ENCODE assay signal across 2 cellular contexts in genomic region chr19:56405062-56405461, GRCh38.
TF ChIP-seq lines count a peak whose summit lies in the region.

No MANE protein-coding gene starts in this region.

TF ChIP-seq in IMR-90, 13 proteins besides CTCF, POLR2A, EP300 and RAD21:
- TF ChIP-seq CHD1 (IDR thresholded peaks at IDR 0.05; ENCODE audit: low read depth, low read length), result no peak
- TF ChIP-seq BHLHE40 (IDR thresholded peaks at IDR 0.05; ENCODE audit: low read depth, low read length), result no peak
- TF ChIP-seq MXI1 (IDR thresholded peaks at IDR 0.05; ENCODE audit: borderline replicate concordance, low read depth, low read length), result no peak
- no peak for TF ChIP-seq USF2 (IDR thresholded peaks at IDR 0.05; ENCODE audit: low read depth, low read length)

TF ChIP-seq in GM12878, 131 proteins besides CTCF, POLR2A, EP300 and RAD21:
- TF ChIP-seq STAT1 (conservative IDR thresholded peaks at IDR 0.05) (no peak), NFIC (IDR thresholded peaks at IDR 0.05; ENCODE audit: low read depth, low read length) (no peak), DPF2 (IDR thresholded peaks at IDR 0.05) (no peak), KAT2A (conservative IDR thresholded peaks at IDR 0.05; ENCODE audit: control insufficient read depth, low read depth, low read length) (no peak), JUND (IDR thresholded peaks at IDR 0.05; ENCODE audit: low read depth, low read length) (no peak), EED (IDR thresholded peaks at IDR 0.05; ENCODE audit: low read depth) (no peak), ZSCAN29 (IDR thresholded peaks at IDR 0.05) (no peak), YBX1 (IDR thresholded peaks at IDR 0.05) (no peak), E2F8 (IDR thresholded peaks at IDR 0.05; ENCODE audit: low read depth, partially characterized antibody) (no peak), TCF7 (IDR thresholded peaks at IDR 0.05; ENCODE audit: borderline replicate concordance) (no peak), TCF12 (IDR thresholded peaks at IDR 0.05; ENCODE audit: low read depth, low read length) (no peak), BMI1 (IDR thresholded peaks at IDR 0.05; ENCODE audit: borderline replicate concordance) (no peak)
